In the genomic region with DNA sequence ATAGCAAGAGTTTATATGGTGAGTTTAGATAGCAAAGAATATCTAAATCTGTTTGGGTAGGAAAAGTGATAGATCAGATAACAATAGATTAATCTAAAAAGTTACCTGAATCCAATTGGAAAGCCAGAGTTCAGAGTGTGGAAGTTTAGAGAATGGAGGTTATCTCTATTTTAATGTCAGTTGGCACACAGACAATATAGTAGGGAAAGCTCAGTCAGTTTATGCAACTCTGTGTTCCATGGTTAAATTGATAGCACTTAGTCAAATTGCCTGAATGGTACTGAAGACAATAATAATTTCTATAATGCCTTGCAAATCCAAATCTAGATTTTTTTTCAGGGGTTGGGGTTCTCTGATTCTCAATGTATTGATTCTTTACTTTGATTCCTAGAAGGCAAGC, we compare ENCODE assay signal across 35 cellular contexts.
"Had no signal": no experiment of that assay in that cellular context is flagged by ENCODE, and none has a peak within 500 bp of the region (broad histone marks: within the 10 kb centered on the region; RNA-seq: fewer than 3 reads in every experiment).

No MANE protein-coding gene starts in this region.

- H3K9me3 ChIP-seq: MG63 had no signal

- H3K27me3 ChIP-seq: MG63 had no signal

- H3K4me3 ChIP-seq: MG63 had no signal

- DNase-seq: Karpas-422, Kasumi-1, KG1, MG63, MM.1S, MV-4-11, NCI-H1048, NCI-H1092, NCI-H1092 treated with DMSO at 0.1 percent for 48 hours, NCI-H1105, NCI-H1105 treated with DMSO at 0.1 percent for 48 hours, NCI-H1417, NCI-H1417 treated with DMSO at 0.1 percent for 48 hours, NCI-H1436, NCI-H1436 treated with DMSO at 0.1 percent for 48 hours, NCI-H146, NCI-H1694, NCI-H1694 treated with DMSO at 0.1 percent for 48 hours, NCI-H187, NCI-H187 treated with DMSO at 0.1 percent for 48 hours, NCI-H1930, NCI-H2029, NCI-H2029 treated with DMSO at 0.1 percent for 48 hours, NCI-H2081, NCI-H2081 treated with DMSO at 0.1 percent for 48 hours, NCI-H2107, NCI-H2171, NCI-H2171 treated with DMSO at 0.1 percent for 48 hours, NCI-H2227 treated with DMSO at 0.1 percent for 48 hours, NCI-H226, NCI-H345, NCI-H446, NCI-H446 treated with DMSO at 0.1 percent for 48 hours, NCI-H510A had no signal

- H3K27ac ChIP-seq: KMS-11 had no signal
